In genomic region chr2:238257786-238258700, GRCh38 we compare ENCODE assay signal across 21 cellular contexts.
"Had no signal": no experiment of that assay in that cellular context is flagged by ENCODE, and none has a peak within 500 bp of the region (broad histone marks: within the 10 kb centered on the region; RNA-seq: fewer than 3 reads in every experiment).

No MANE protein-coding gene starts in this region.

- H3K4me2 ChIP-seq: hepatocyte had no signal

- H3K27me3 ChIP-seq: ascending aorta, brain microvascular endothelial cell, dorsolateral prefrontal cortex, hepatocyte, upper lobe of left lung had no signal

- H3K27me3 Mint-ChIP-seq: effector memory CD8-positive, alpha-beta T cell; memory B cell; progenitor cell of endocrine pancreas had no signal

- H2AFZ ChIP-seq: hepatocyte had no signal

- H3K79me2 ChIP-seq: hepatocyte had no signal

- H3K4me3 ChIP-seq: ascending aorta, dorsolateral prefrontal cortex, hepatocyte, thoracic aorta, upper lobe of left lung had no signal

- H3K36me3 ChIP-seq: brain microvascular endothelial cell had no signal

- H3K4me3 Mint-ChIP-seq: effector memory CD8-positive, alpha-beta T cell; immature natural killer cell; memory B cell had no signal

- H3K4me1 Mint-ChIP-seq: immature natural killer cell, memory B cell had no signal

- H3K9me3 Mint-ChIP-seq: activated naive CD4-positive, alpha-beta T cell treated with anti-CD3 and anti-CD28 coated beads, Interleukin-2, amount 50 U/mL, for 72 hours; effector memory CD8-positive, alpha-beta T cell; immature natural killer cell; memory B cell had no signal

- DNase-seq: activated gamma-delta T cell treated with Interleukin-2 at 50 U/mL for 16 hours; activated T-cell treated with anti-CD3 and anti-CD28 coated beads, Interleukin-2, amount 50 U/mL, for 1 hour; brain microvascular endothelial cell; central memory CD4-positive, alpha-beta T cell; dorsolateral prefrontal cortex; effector memory CD8-positive, alpha-beta T cell; foreskin melanocyte; immature natural killer cell; kidney glomerular epithelial cell; occipital lobe; retina; stimulated activated CD4-positive, alpha-beta T cell treated with anti-CD3 and anti-CD28 coated beads, Interleukin-4, amount 100 ng/mL, for 24 hours; stimulated activated naive CD4-positive, alpha-beta T cell treated with Interleukin-2 at 50 U/mL for 16 hours had no signal

- H3K27ac ChIP-seq: ascending aorta, brain microvascular endothelial cell, hepatocyte, thoracic aorta, upper lobe of left lung had no signal

- ATAC-seq: activated naive CD4-positive, alpha-beta T cell treated with anti-CD3 and anti-CD28 coated beads, Interleukin-2, amount 50 U/mL, for 72 hours; effector memory CD8-positive, alpha-beta T cell; esophagus mucosa had no signal

- H3K9me3 ChIP-seq: ascending aorta, thoracic aorta, upper lobe of left lung had no signal

- H3K27ac Mint-ChIP-seq: immature natural killer cell, memory B cell, progenitor cell of endocrine pancreas had no signal
